ENCODE assay signal across 23 cellular contexts in the genomic region with DNA sequence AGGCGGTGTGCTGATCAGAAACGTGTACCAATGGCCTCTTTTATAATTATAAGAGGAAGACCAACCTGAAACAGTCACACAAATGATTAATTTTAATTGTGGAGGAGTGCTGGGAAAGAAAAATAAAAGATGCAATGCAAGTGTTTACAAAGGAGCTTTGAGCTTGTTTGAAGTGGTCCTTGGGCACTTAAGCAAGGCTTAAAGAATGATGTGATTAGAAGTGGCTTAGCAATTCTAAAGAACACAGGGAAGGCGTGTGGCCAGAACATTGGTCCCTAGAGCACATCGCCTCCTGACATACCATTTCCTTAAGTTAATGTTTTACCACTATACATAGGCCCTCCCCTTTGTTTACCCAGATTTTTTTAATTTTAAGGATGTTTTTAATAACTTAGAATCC. TPM values are rescaled to one million over a fixed set of nuclear protein-coding genes. Genes with fewer than 3 reads are reported as not detected.
DNase-seq lines count a peak whose midpoint lies in the region; ATAC-seq and TF ChIP-seq lines count a peak whose summit lies in the region.
"Had no signal": no experiment of that assay in that cellular context is flagged by ENCODE, and none has a peak within 500 bp of the region (broad histone marks: within the 10 kb centered on the region; RNA-seq: fewer than 3 reads in every experiment).

No MANE protein-coding gene starts in this region.

- no peaks in the 10 kb centered on the region for H3K27me3 ChIP-seq in BE2C
- H3K27me3 ChIP-seq: sigmoid colon, uterus had no signal

- peaks cover 62% of the 10 kb centered on the region for H3K36me3 Mint-ChIP-seq in stimulated activated memory B cell treated with anti-CD40 and anti-IgM and Interleukin-4, amounts not matched to agents 10 μg/mL and 1 μg/mL and 100 μg/mL, for 72 hours
- H3K36me3 Mint-ChIP-seq in progenitor cell of endocrine pancreas (ENCODE audit: insufficient read depth): no peaks in the 10 kb centered on the region

- ATAC-seq in stimulated activated memory B cell treated with anti-CD40 and anti-IgM and Interleukin-4, amounts not matched to agents 10 μg/mL and 1 μg/mL and 100 μg/mL, for 72 hours: no peak
- ATAC-seq: esophagus mucosa had no signal

- no peak overlapping the region for H3K4me3 Mint-ChIP-seq in stimulated activated memory B cell treated with anti-CD40 and anti-IgM and Interleukin-4, amounts not matched to agents 10 μg/mL and 1 μg/mL and 100 μg/mL, for 72 hours
- no peak overlapping the region for H3K4me3 Mint-ChIP-seq in progenitor cell of endocrine pancreas (ENCODE audit: low read depth)

- peaks cover 4% of the 10 kb centered on the region for H3K9me3 Mint-ChIP-seq in stimulated activated memory B cell treated with anti-CD40 and anti-IgM and Interleukin-4, amounts not matched to agents 10 μg/mL and 1 μg/mL and 100 μg/mL, for 72 hours
- H3K9me3 Mint-ChIP-seq in progenitor cell of endocrine pancreas (ENCODE audit: low read depth): no peaks in the 10 kb centered on the region

- H3K4me3 ChIP-seq in BE2C (ENCODE audit: low read depth, low read length): no peak overlapping the region
- H3K4me3 ChIP-seq: sigmoid colon, uterus had no signal

- H3K36me3 ChIP-seq in BE2C: no peaks in the 10 kb centered on the region
- H3K36me3 ChIP-seq: sigmoid colon, uterus had no signal

- DNase-seq in NCI-H1417 (lab: John Stamatoyannopoulos, UW) (peak in 2 of 3 experiments; percentile 52 to 71), NCI-H1417 treated with DMSO at 0.1 percent for 48 hours (lab: John Stamatoyannopoulos, UW) (no peak), NCI-H2107 treated with DMSO at 0.1 percent for 48 hours (lab: John Stamatoyannopoulos, UW; ENCODE audit: unreplicated experiment) (peak; percentile 32), kidney glomerular epithelial cell (lab: John Stamatoyannopoulos, UW) (peak; percentile 75), progenitor cell of endocrine pancreas (ENCODE audit: low spot score, unreplicated experiment) (no peak), EL (no peak), BE2C (no peak)
- DNase-seq: 8988T; activated CD4-positive, alpha-beta T cell treated with anti-CD3 and anti-CD28 coated beads, Interleukin-2, amount 50 U/mL, for 4 hours; activated naive CD4-positive, alpha-beta T cell; activated T-cell treated with anti-CD3 and anti-CD28 coated beads for 4 hours; cerebellar nuclear complex; effector CD8-positive, alpha-beta T cell; HCEC 1CT; NCI-H2029 treated with DMSO at 0.1 percent for 48 hours; NCI-H526; occipital lobe; sigmoid colon; stimulated activated naive CD4-positive, alpha-beta T cell treated with Interleukin-2 at 50 U/mL for 16 hours; T-helper 1 cell; uterus had no signal

- TF ChIP-seq CTCF in progenitor cell of endocrine pancreas (IDR thresholded peaks at IDR 0.05; ENCODE audit: unreplicated experiment) (no peak), BE2C (IDR thresholded peaks at IDR 0.05; ENCODE audit: low read depth, low read length) (no peak)

- H3K27me3 Mint-ChIP-seq in stimulated activated memory B cell treated with anti-CD40 and anti-IgM and Interleukin-4, amounts not matched to agents 10 μg/mL and 1 μg/mL and 100 μg/mL, for 72 hours: no peaks in the 10 kb centered on the region
- H3K27me3 Mint-ChIP-seq in progenitor cell of endocrine pancreas: no peaks in the 10 kb centered on the region

- peaks cover 87% of the 10 kb centered on the region for H3K4me1 Mint-ChIP-seq in stimulated activated memory B cell treated with anti-CD40 and anti-IgM and Interleukin-4, amounts not matched to agents 10 μg/mL and 1 μg/mL and 100 μg/mL, for 72 hours
- H3K4me1 Mint-ChIP-seq in progenitor cell of endocrine pancreas (ENCODE audit: low read depth): peaks cover 16% of the 10 kb centered on the region

- H3K4me1 ChIP-seq in BE2C: no peaks in the 10 kb centered on the region

- H3K9me3 ChIP-seq in BE2C: no peaks in the 10 kb centered on the region
- H3K9me3 ChIP-seq: sigmoid colon, uterus had no signal

- H3K27ac Mint-ChIP-seq in stimulated activated memory B cell treated with anti-CD40 and anti-IgM and Interleukin-4, amounts not matched to agents 10 μg/mL and 1 μg/mL and 100 μg/mL, for 72 hours: peak overlapping the region; percentile 38
- no peak overlapping the region for H3K27ac Mint-ChIP-seq in progenitor cell of endocrine pancreas

RNA-seq across cellular contexts. Expression of gene PTPN1, which starts 26.1 kb away (rescaled TPM):
- 26.0 and 27.7 TPM in 2 replicates for total RNA-seq in progenitor cell of endocrine pancreas
- polyA plus RNA-seq in BE2C (2012; ENCODE audit: insufficient read depth, insufficient read length, low read depth): 58.1 TPM

Comparison
In these comparisons a context has a peak if more than half of its experiments do, and no peak if none do; other contexts are left out.
1. DNase-seq: peak in NCI-H1417 (2 of 3), NCI-H2107 treated with DMSO at 0.1 percent for 48 hours (single experiment) and kidney glomerular epithelial cell (single experiment); none in NCI-H1417 treated with DMSO at 0.1 percent for 48 hours (single experiment), progenitor cell of endocrine pancreas (single experiment), EL (single experiment) and BE2C (single experiment).